Comparison of ENCODE assay signal across 8 cellular contexts in the genomic region with DNA sequence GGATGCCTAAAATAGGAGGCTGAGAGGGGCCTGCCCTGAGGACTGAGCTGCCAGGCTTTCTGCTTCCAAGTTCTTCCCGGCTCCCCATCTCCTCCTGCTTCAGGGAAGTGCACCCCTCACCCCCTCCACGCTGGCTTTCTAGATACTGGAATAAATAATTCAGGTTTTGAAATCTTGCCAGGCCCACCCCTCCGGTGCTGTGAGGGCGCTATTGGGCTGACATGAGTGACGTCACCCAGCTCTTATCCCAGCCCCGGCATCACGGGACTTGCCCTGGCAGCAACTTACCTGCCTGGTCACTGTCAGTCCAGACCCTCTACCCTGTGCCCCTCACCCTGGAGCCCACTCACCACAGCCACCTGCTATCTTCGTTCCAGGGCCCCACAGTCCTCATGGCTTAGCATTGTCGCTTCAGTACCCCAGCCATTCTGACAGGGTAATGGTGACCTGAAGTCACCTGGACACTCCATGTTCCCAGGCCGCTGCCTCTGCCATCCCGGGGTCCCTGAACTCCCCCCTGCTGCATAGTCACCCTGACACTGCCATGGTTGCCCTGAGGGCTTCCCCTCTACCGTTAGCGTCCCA. TPM values are rescaled to one million over a fixed set of nuclear protein-coding genes. Genes with fewer than 3 reads are reported as not detected.
DNase-seq lines count a peak whose midpoint lies in the region; ATAC-seq, FAIRE-seq and TF ChIP-seq lines count a peak whose summit lies in the region.

No MANE protein-coding gene starts in this region.

- H3K36me3 Mint-ChIP-seq in T-helper 2 cell treated with Interferon-gamma antibody and Interleukin-4, amounts not matched to agents 5 μg/mL and 100 μg/mL, for 36 hours (ENCODE audit: low read depth), result no peaks in the 10 kb centered on the region

- H3K9me3 Mint-ChIP-seq in T-helper 2 cell treated with Interferon-gamma antibody and Interleukin-4, amounts not matched to agents 5 μg/mL and 100 μg/mL, for 36 hours, result no peaks in the 10 kb centered on the region

- H3K9me3 ChIP-seq in right lobe of liver (no peaks in the 10 kb centered on the region), stomach smooth muscle (ENCODE audit: control insufficient read depth in 2 of 2, low read length in 2 of 2) (no peaks in the 10 kb centered on the region)

- peak overlapping the region; percentile 78 for H3K4me3 Mint-ChIP-seq in T-helper 2 cell treated with Interferon-gamma antibody and Interleukin-4, amounts not matched to agents 5 μg/mL and 100 μg/mL, for 36 hours

- peak; percentile 32 for DNase-seq in stimulated activated CD4-positive, alpha-beta T cell treated with anti-CD3 and anti-CD28 coated beads, Interleukin-1b, Interleukin-23, amount 100 ng/mL, for 48 hours
- DNase-seq in stimulated activated CD4-positive, alpha-beta T cell treated with anti-CD3 and anti-CD28 coated beads, Interleukin-2, amount 100 ng/mL, for 48 hours, result no peak
- DNase-seq in T-helper 2 cell treated with Interferon-gamma antibody and Interleukin-4, amounts not matched to agents 5 μg/mL and 100 μg/mL, for 36 hours (ENCODE audit: low spot score), result no peak
- DNase-seq in dorsolateral prefrontal cortex, result peak in 8 of 10 donors; percentile 46 to 79 (median 72)
- DNase-seq in right lobe of liver, result peak in 1 of 3 donors; percentile 68
- DNase-seq in GM12892 (ENCODE audit: insufficient read length), result no peak

- peak overlapping the region in 44 of 59 donors; percentile 1 to 92 (median 68) for H3K27ac ChIP-seq in dorsolateral prefrontal cortex
- H3K27ac ChIP-seq in right lobe of liver, result peak overlapping the region; percentile 33 to 54 (median 44)
- peak overlapping the region; percentile 18 for H3K27ac ChIP-seq in stomach smooth muscle (ENCODE audit: low read length)

- ATAC-seq in right lobe of liver (peak; percentile 18 to 37 (median 27)), HG03135 (IDR thresholded peaks at IDR 0.05; ENCODE audit: unreplicated experiment) (no peak)

- intact Hi-C loops in dorsolateral prefrontal cortex (cut with DNase I) (loop anchor here (5.0 to 10.0 kb wide), 5 partner anchors 34 to 287 kb away; no protein-coding TSS in a partner anchor), right lobe of liver (cut with DNase I) (loop anchor here in 1 of 2 donors (5.0 kb wide), 2 partner anchors 34 to 89 kb away; no protein-coding TSS in a partner anchor)

- no peaks in the 10 kb centered on the region for H3K27me3 ChIP-seq in dorsolateral prefrontal cortex
- H3K27me3 ChIP-seq in right lobe of liver, result no peaks in the 10 kb centered on the region
- no peaks in the 10 kb centered on the region for H3K27me3 ChIP-seq in stomach smooth muscle (ENCODE audit: control insufficient read depth in 1 of 2, insufficient read depth in 2 of 2, low read length in 2 of 2)

- H3K4me1 Mint-ChIP-seq in T-helper 2 cell treated with Interferon-gamma antibody and Interleukin-4, amounts not matched to agents 5 μg/mL and 100 μg/mL, for 36 hours (ENCODE audit: low read depth), result peaks cover 15% of the 10 kb centered on the region

- H3K4me3 ChIP-seq in dorsolateral prefrontal cortex, result peak overlapping the region in 57 of 59 donors; percentile 41 to 82 (median 68)
- no peak overlapping the region for H3K4me3 ChIP-seq in right lobe of liver
- peak overlapping the region; percentile 39 to 73 for H3K4me3 ChIP-seq in stomach smooth muscle (ENCODE audit: low read length in 2 of 2)

- 8% methylated on average over 6 of the region's 13 CpGs for WGBS in right lobe of liver (ENCODE audit: insufficient coverage, low coverage, low lambda C conversion rate, missing lambda C conversion rate)

- H3K9ac ChIP-seq in stomach smooth muscle (ENCODE audit: low read length in 2 of 2), result peak overlapping the region; percentile 2 to 55

- peaks cover 7% of the 10 kb centered on the region for H3K27me3 Mint-ChIP-seq in T-helper 2 cell treated with Interferon-gamma antibody and Interleukin-4, amounts not matched to agents 5 μg/mL and 100 μg/mL, for 36 hours (ENCODE audit: low read depth)

- H3K27ac Mint-ChIP-seq in T-helper 2 cell treated with Interferon-gamma antibody and Interleukin-4, amounts not matched to agents 5 μg/mL and 100 μg/mL, for 36 hours, result peak overlapping the region; percentile 80

- TF ChIP-seq CTCF in dorsolateral prefrontal cortex (IDR thresholded peaks at IDR 0.05 in 54 of 56, conservative IDR thresholded peaks at IDR 0.05 in 2 of 56; ENCODE audit: low read depth in 1 of 56, partially characterized antibody in 56 of 56) (peak in 4 of 56 donors; percentile 6 to 20 (median 14)), right lobe of liver (IDR thresholded peaks at IDR 0.05) (no peak)

- TF ChIP-seq POLR2A in right lobe of liver (IDR thresholded peaks at IDR 0.05) (no peak), GM12892 (IDR thresholded peaks at IDR 0.05; ENCODE audit: low read depth, low read length) (no peak)

- H3K4me1 ChIP-seq in right lobe of liver (peaks cover 0 to 6% (median 0%) of the 10 kb centered on the region in 4 donors), stomach smooth muscle (ENCODE audit: control insufficient read depth, insufficient read depth, low read length) (peaks cover 20% of the 10 kb centered on the region)

- no peak for FAIRE-seq in GM12892 (lab: Jason Lieb, UNC)

- H3K36me3 ChIP-seq in right lobe of liver (no peaks in the 10 kb centered on the region), stomach smooth muscle (ENCODE audit: control insufficient read depth in 2 of 2, insufficient read depth in 2 of 2, low read length in 2 of 2) (no peaks in the 10 kb centered on the region)

RNA-seq across cellular contexts. Expression of gene GPR3, which starts 0.8 kb away (rescaled TPM):
- 10 to 100 TPM in 1 of 120 experiments, 1 to 10 TPM in 106, under 1 TPM in 13; 0.29 to 10.1 (median 2.2) TPM for total RNA-seq in dorsolateral prefrontal cortex
- total RNA-seq in right lobe of liver, result under 1 TPM in 2 of 6 experiments, not detected in 4; 0.19 to 0.43 TPM
- polyA plus RNA-seq in GM12892 (2012; ENCODE audit: missing spikeins), result 0.42 TPM

RNA-seq across cellular contexts. Expression of gene CD164L2, which starts 8.5 kb away (rescaled TPM):
- total RNA-seq in dorsolateral prefrontal cortex (1 to 10 TPM in 5 of 120 experiments, under 1 TPM in 30, not detected in 85; 0.24 to 1.6 (median 0.59) TPM), right lobe of liver (under 1 TPM in 1 of 6 experiments, not detected in 5; 0.86 TPM)
- polyA plus RNA-seq in GM12892 (2012; ENCODE audit: missing spikeins), result 0.17 TPM

RNA-seq across cellular contexts. Expression of gene FCN3, which starts 17.0 kb away (rescaled TPM):
- 1 to 10 TPM in 17 of 120 experiments, under 1 TPM in 38, not detected in 65; 0.38 to 2.3 (median 0.74) TPM for total RNA-seq in dorsolateral prefrontal cortex
- 100 to 1,000 TPM in 4 of 6 experiments, 10 to 100 TPM in 2; 81.6 to 213 (median 111) TPM for total RNA-seq in right lobe of liver
- 0.47 TPM for polyA plus RNA-seq in GM12892 (2012; ENCODE audit: missing spikeins)

RNA-seq across cellular contexts. Expression of gene MAP3K6, which starts 24.8 kb away (rescaled TPM):
- total RNA-seq in dorsolateral prefrontal cortex (10 to 100 TPM in 116 of 120 experiments, 1 to 10 TPM in 4; 8.7 to 37.4 (median 18.7) TPM), right lobe of liver (10 to 100 TPM in 2 of 6 experiments, 1 to 10 TPM in 4; 4.3 to 14.9 (median 5.6) TPM)
- 8.7 TPM for polyA plus RNA-seq in GM12892 (2012; ENCODE audit: missing spikeins)

RNA-seq across cellular contexts. Expression of gene SYTL1, which starts 49.8 kb away (rescaled TPM):
- total RNA-seq in dorsolateral prefrontal cortex, result 1 to 10 TPM in 98 of 120 experiments, under 1 TPM in 22; 0.37 to 5.3 (median 2.2) TPM
- 1 to 10 TPM in 1 of 6 experiments, under 1 TPM in 5; 0.37 to 1.7 (median 0.80) TPM for total RNA-seq in right lobe of liver
- 4.5 TPM for polyA plus RNA-seq in GM12892 (2012; ENCODE audit: missing spikeins)

Comparison
In these comparisons a context has a peak if more than half of its experiments do, and no peak if none do; other contexts are left out.
1. DNase-seq: peak in stimulated activated CD4-positive, alpha-beta T cell treated with anti-CD3 and anti-CD28 coated beads, Interleukin-1b, Interleukin-23, amount 100 ng/mL, for 48 hours (single experiment) and dorsolateral prefrontal cortex (8 of 10); none in stimulated activated CD4-positive, alpha-beta T cell treated with anti-CD3 and anti-CD28 coated beads, Interleukin-2, amount 100 ng/mL, for 48 hours (0 of 2), T-helper 2 cell treated with Interferon-gamma antibody and Interleukin-4, amounts not matched to agents 5 μg/mL and 100 μg/mL, for 36 hours (single experiment) and GM12892 (single experiment).
2. H3K4me3 ChIP-seq: peak in dorsolateral prefrontal cortex (57 of 59) and stomach smooth muscle (2 of 2); none in right lobe of liver (0 of 3).
3. RNA of gene FCN3, which starts 17.0 kb away (total RNA-seq): 81.6 to 213 TPM in right lobe of liver; 0.38 to 2.3 TPM in dorsolateral prefrontal cortex; every median in the first group is over 10 times any median in the second.
4. Peak in every context shown above with its lines, with median percentiles within 50 percentile points of each other: H3K27ac ChIP-seq.